1 cellular context compared by ENCODE assay signal in genomic region chr1:16209847-16210407, GRCh38.
TF ChIP-seq lines count a peak whose summit lies in the region.

No MANE protein-coding gene starts in this region.

TF ChIP-seq in WTC11, 78 proteins besides CTCF, POLR2A, EP300 and RAD21 (continued from another document):
- no peak for TF ChIP-seq ZNF532 (CRISPR knock-in tag; IDR thresholded peaks at IDR 0.05; ENCODE audit: borderline replicate concordance)
- TF ChIP-seq ZNF396 (CRISPR knock-in tag; IDR thresholded peaks at IDR 0.05; ENCODE audit: borderline replicate concordance): no peak
- no peak for TF ChIP-seq HMGA2 (CRISPR knock-in tag; IDR thresholded peaks at IDR 0.05)
- no peak for TF ChIP-seq CREM (CRISPR knock-in tag; IDR thresholded peaks at IDR 0.05)
- no peak for TF ChIP-seq RORB (CRISPR knock-in tag; IDR thresholded peaks at IDR 0.05)
- TF ChIP-seq ZNF425 (CRISPR knock-in tag; conservative IDR thresholded peaks at IDR 0.05): no peak
- no peak for TF ChIP-seq ZNF671 (CRISPR knock-in tag; IDR thresholded peaks at IDR 0.05)
- no peak for TF ChIP-seq PRRX2 (CRISPR knock-in tag; IDR thresholded peaks at IDR 0.05)
- no peak for TF ChIP-seq RELA (CRISPR knock-in tag; IDR thresholded peaks at IDR 0.05; ENCODE audit: borderline replicate concordance)
